1 cellular context compared by ENCODE assay signal in genomic region chr22:39429916-39430575, GRCh38.
TF ChIP-seq lines count a peak whose summit lies in the region.

No MANE protein-coding gene starts in this region.

TF ChIP-seq in H1, 55 proteins besides CTCF, POLR2A, EP300 and RAD21:
- TF ChIP-seq SP1 (IDR thresholded peaks at IDR 0.05; ENCODE audit: low read depth, low read length) (no peak), TAF1 (IDR thresholded peaks at IDR 0.05; ENCODE audit: low read depth, low read length) (no peak), GABPA (IDR thresholded peaks at IDR 0.05; ENCODE audit: borderline replicate concordance, insufficient read depth, low read length) (no peak), KDM5A (IDR thresholded peaks at IDR 0.05; ENCODE audit: low read length) (no peak), TEAD4 (IDR thresholded peaks at IDR 0.05; ENCODE audit: low read depth, low read length) (no peak), HDAC2 (IDR thresholded peaks at IDR 0.05; ENCODE audit: borderline replicate concordance in 1 of 2, low read depth in 2 of 2, low read length in 2 of 2) (no peak), NANOG (IDR thresholded peaks at IDR 0.05; ENCODE audit: insufficient read depth, low read depth, low read length, poor library complexity, severe bottlenecking) (no peak), TAF7 (optimal IDR thresholded peaks at IDR 0.05; ENCODE audit: borderline replicate concordance, low read depth, low read length) (no peak), FOSL1 (IDR thresholded peaks at IDR 0.05; ENCODE audit: insufficient read depth, low read depth, low read length) (no peak), ASH2L (IDR thresholded peaks at IDR 0.05; ENCODE audit: low read length) (no peak), BACH1 (IDR thresholded peaks at IDR 0.05; ENCODE audit: low read length) (no peak), CREB1 (IDR thresholded peaks at IDR 0.05) (no peak), EZH2 (IDR thresholded peaks at IDR 0.05; ENCODE audit: low read depth, low read length, severe bottlenecking) (no peak)
